ENCODE assay signal across 1 cellular context in genomic region chr19:39319892-39320168, GRCh38.
TF ChIP-seq lines count a peak whose summit lies in the region.

No MANE protein-coding gene starts in this region.

TF ChIP-seq in K562, 482 proteins besides CTCF, POLR2A, EP300 and RAD21:
- TF ChIP-seq U2AF1 (optimal IDR thresholded peaks at IDR 0.05; ENCODE audit: low read depth, low read length) (no peak), STAT5A (IDR thresholded peaks at IDR 0.05; ENCODE audit: borderline replicate concordance, low read length) (no peak), ZNF140 (CRISPR knock-in tag; IDR thresholded peaks at IDR 0.05) (no peak), HBP1 (CRISPR knock-in tag; IDR thresholded peaks at IDR 0.05) (no peak), PRPF4 (IDR thresholded peaks at IDR 0.05; ENCODE audit: insufficient read depth, low read depth, low read length, poor library complexity, severe bottlenecking) (no peak), ZNF551 (CRISPR knock-in tag; IDR thresholded peaks at IDR 0.05) (no peak), HDAC2 (IDR thresholded peaks at IDR 0.05) (no peak), MCM3 (IDR thresholded peaks at IDR 0.05) (no peak), USF1 (CRISPR knock-in tag; IDR thresholded peaks at IDR 0.05) (no peak), KLF10 (CRISPR knock-in tag; IDR thresholded peaks at IDR 0.05) (no peak), HDAC3 (IDR thresholded peaks at IDR 0.05; ENCODE audit: borderline replicate concordance, partially characterized antibody) (no peak), ZBTB11 (CRISPR knock-in tag; IDR thresholded peaks at IDR 0.05) (no peak), ZSCAN29 (IDR thresholded peaks at IDR 0.05) (no peak), ZNF347 (CRISPR knock-in tag; IDR thresholded peaks at IDR 0.05; ENCODE audit: low read depth) (no peak), ID3 (CRISPR knock-in tag; IDR thresholded peaks at IDR 0.05) (no peak), ID3 (tag; IDR thresholded peaks at IDR 0.05) (no peak), RBBP5 (IDR thresholded peaks at IDR 0.05; ENCODE audit: borderline replicate concordance, insufficient read depth, low read length, poor library complexity, severe bottlenecking) (no peak), GTF2A2 (tag; IDR thresholded peaks at IDR 0.05) (no peak)
